In the genomic region with DNA sequence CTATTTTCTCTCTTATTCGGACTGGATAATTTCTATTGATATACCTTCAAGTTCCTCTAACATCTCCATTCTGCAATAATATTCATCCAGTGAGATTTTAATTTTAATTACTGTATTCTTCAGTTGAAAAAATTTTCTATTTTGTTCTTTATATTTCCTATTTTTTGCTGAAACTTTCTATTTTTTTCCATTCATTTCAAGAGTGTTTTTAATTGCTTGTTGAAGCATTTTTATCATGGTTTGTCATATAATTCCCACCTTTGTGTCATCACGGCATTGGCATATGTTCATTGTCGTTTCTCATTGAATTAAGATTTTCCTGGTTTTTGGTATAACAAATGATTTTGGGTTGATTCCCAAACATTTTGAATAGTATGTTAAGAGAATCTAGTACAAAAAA, we compare ENCODE assay signal across 8 cellular contexts.
"Had no signal": no experiment of that assay in that cellular context is flagged by ENCODE, and none has a peak within 500 bp of the region (broad histone marks: within the 10 kb centered on the region; RNA-seq: fewer than 3 reads in every experiment).

No MANE protein-coding gene starts in this region.

- H3K4me3 ChIP-seq: GM23248, GM23338, HAP-1 had no signal

- DNase-seq: GM23248, GOT3, H7, H9, HCEC 1CT, HFFc6 had no signal

- H3K4me1 Mint-ChIP-seq: GM23338 had no signal

- H3K4me1 ChIP-seq: HAP-1 had no signal

- H3K27ac ChIP-seq: GM23248 had no signal

- H3K27ac Mint-ChIP-seq: GM23338, H9, HFFc6 had no signal

- H3K36me3 ChIP-seq: HAP-1 had no signal

- H3K4me3 Mint-ChIP-seq: GM23338, H9, HFFc6 had no signal

- H3K9me3 ChIP-seq: HAP-1 had no signal
